Comparison of ENCODE assay signal across 8 cellular contexts in genomic region chr1:36321119-36321951, GRCh38. TPM values are rescaled to one million over a fixed set of nuclear protein-coding genes. Genes with fewer than 3 reads are reported as not detected.
DNase-seq lines count a peak whose midpoint lies in the region; ATAC-seq and TF ChIP-seq lines count a peak whose summit lies in the region.

No MANE protein-coding gene starts in this region.

- H3K36me3 ChIP-seq in CD8-positive, alpha-beta T cell (ENCODE audit: insufficient read depth, low read length) = no peaks in the 10 kb centered on the region
- H3K36me3 ChIP-seq in left lung (peaks cover 0 to 4% of the 10 kb centered on the region in 2 donors), MM.1S (replicated peaks; ENCODE audit: insufficient read depth, low read length) (no peaks in the 10 kb centered on the region)

- H3K9me2 ChIP-seq in MM.1S (replicated peaks; ENCODE audit: insufficient read depth, low read length) = no peaks in the 10 kb centered on the region

- peak in 3 of 7 experiments; percentile 28 to 54 (median 37) for DNase-seq in CD8-positive, alpha-beta T cell
- DNase-seq in NB4 (ENCODE audit: low read depth) (peak; percentile 84), chondrocyte (ENCODE audit: low spot score) (peak; percentile 95), left lung (peak; percentile 78 to 91), stromal cell of bone marrow (ENCODE audit: low read depth) (peak; percentile 76), MM.1S (no peak), NCI-H2227 treated with DMSO at 0.1 percent for 48 hours (lab: John Stamatoyannopoulos, UW) (no peak)

- H3K4me3 Mint-ChIP-seq in CD8-positive, alpha-beta T cell = peak overlapping the region; percentile 81
- peak overlapping the region; percentile 77 for H3K4me3 Mint-ChIP-seq in chondrocyte (ENCODE audit: unreplicated experiment)

- H3K4me1 ChIP-seq in CD8-positive, alpha-beta T cell (ENCODE audit: insufficient read depth, low read length) = peaks cover 25% of the 10 kb centered on the region
- H3K4me1 ChIP-seq in left lung = peaks cover 12 to 47% of the 10 kb centered on the region in 2 donors
- no peaks in the 10 kb centered on the region for H3K4me1 ChIP-seq in MM.1S (ENCODE audit: low read length)

- no peak overlapping the region for H3K9ac ChIP-seq in MM.1S (ENCODE audit: low read length)

- peak; percentile 24 for ATAC-seq in CD8-positive, alpha-beta T cell
- peak; percentile 68 for ATAC-seq in left lung
- no peak for ATAC-seq in GM18520 (IDR thresholded peaks at IDR 0.05; ENCODE audit: unreplicated experiment)

- H2AFZ ChIP-seq in MM.1S (ENCODE audit: low read length) = no peak overlapping the region

- H3K36me3 Mint-ChIP-seq in CD8-positive, alpha-beta T cell = no peaks in the 10 kb centered on the region
- peaks cover 7% of the 10 kb centered on the region for H3K36me3 Mint-ChIP-seq in chondrocyte (ENCODE audit: low read depth)

- peaks cover 22% of the 10 kb centered on the region for H3K4me1 Mint-ChIP-seq in CD8-positive, alpha-beta T cell (ENCODE audit: low read depth)
- H3K4me1 Mint-ChIP-seq in chondrocyte (ENCODE audit: low read depth) = peaks cover 26% of the 10 kb centered on the region

- no peak overlapping the region for H3K27ac Mint-ChIP-seq in CD8-positive, alpha-beta T cell
- H3K27ac Mint-ChIP-seq in chondrocyte (ENCODE audit: unreplicated experiment) = peak overlapping the region; percentile 89

- no peak overlapping the region for H3K4me2 ChIP-seq in MM.1S (ENCODE audit: low read depth, low read length)

- H4K20me1 ChIP-seq in MM.1S (ENCODE audit: insufficient read depth, low read length) = no peaks in the 10 kb centered on the region

- H3K27me3 ChIP-seq in CD8-positive, alpha-beta T cell (ENCODE audit: insufficient read depth, low read length) = no peaks in the 10 kb centered on the region
- peaks cover 0 to 27% of the 10 kb centered on the region in 2 donors for H3K27me3 ChIP-seq in left lung
- no peaks in the 10 kb centered on the region for H3K27me3 ChIP-seq in MM.1S (replicated peaks; ENCODE audit: insufficient read depth, low read length)

- POLR2A ChIA-PET in CD8-positive, alpha-beta T cell (lab: Charles Lee) = no interaction called here

- no peaks in the 10 kb centered on the region for H3K9me3 Mint-ChIP-seq in CD8-positive, alpha-beta T cell
- H3K9me3 Mint-ChIP-seq in chondrocyte (ENCODE audit: low read depth) = no peaks in the 10 kb centered on the region

- TF ChIP-seq POLR2A in NB4 (IDR thresholded peaks at IDR 0.05; ENCODE audit: extremely low read depth, insufficient read length) = no peak

- H3K4me3 ChIP-seq in CD8-positive, alpha-beta T cell (ENCODE audit: low read depth, low read length) = peak overlapping the region; percentile 50
- peak overlapping the region; percentile 53 for H3K4me3 ChIP-seq in NB4 (ENCODE audit: low read depth, low read length)
- H3K4me3 ChIP-seq in left lung = peak overlapping the region; percentile 42 to 89
- no peak overlapping the region for H3K4me3 ChIP-seq in MM.1S (ENCODE audit: low read length)

- intact Hi-C loops in CD8-positive, alpha-beta T cell (cut with DNase I, micrococcal nuclease) = loop anchor here in 1 of 2 experiments (5.0 kb wide), 1 partner anchor 66 kb away; the partner anchor contains the start of gene STK40
- intact Hi-C loops in left lung (cut with DNase I) = no loop called here

- H3K79me2 ChIP-seq in MM.1S (ENCODE audit: low read length) = no peaks in the 10 kb centered on the region

- CTCF ChIA-PET in CD8-positive, alpha-beta T cell (lab: Charles Lee) = interaction anchor here (0.8 kb wide), 1 partner anchor 35 kb away, joined by 4 read pairs; no protein-coding TSS in a partner anchor

- H3K9me3 ChIP-seq in CD8-positive, alpha-beta T cell (ENCODE audit: low read length) = no peaks in the 10 kb centered on the region
- H3K9me3 ChIP-seq in left lung = no peaks in the 10 kb centered on the region
- no peaks in the 10 kb centered on the region for H3K9me3 ChIP-seq in MM.1S (replicated peaks; ENCODE audit: insufficient read depth, low read length)

- peaks cover 4% of the 10 kb centered on the region for H3K27me3 Mint-ChIP-seq in CD8-positive, alpha-beta T cell (ENCODE audit: low read depth)
- no peaks in the 10 kb centered on the region for H3K27me3 Mint-ChIP-seq in chondrocyte (ENCODE audit: low read depth)

- H3K27ac ChIP-seq in CD8-positive, alpha-beta T cell (ENCODE audit: low read depth, low read length) = no peak overlapping the region
- H3K27ac ChIP-seq in left lung = peak overlapping the region; percentile 67 to 82
- no peak overlapping the region for H3K27ac ChIP-seq in MM.1S (ENCODE audit: low read length)

- no peaks in the 10 kb centered on the region for H3F3A ChIP-seq in MM.1S (ENCODE audit: insufficient read depth, low read length)

- no peak for TF ChIP-seq CTCF in CD8-positive, alpha-beta T cell (IDR thresholded peaks at IDR 0.05)
- TF ChIP-seq CTCF in NB4 (IDR thresholded peaks at IDR 0.05; ENCODE audit: low read depth, low read length) (no peak), chondrocyte (IDR thresholded peaks at IDR 0.05) (no peak), left lung (IDR thresholded peaks at IDR 0.05) (no peak), MM.1S (IDR thresholded peaks at IDR 0.05; ENCODE audit: low read length) (no peak)

RNA-seq across cellular contexts. Expression of gene EVA1B, which starts 2.1 kb away (rescaled TPM):
- total RNA-seq in CD8-positive, alpha-beta T cell = 1 to 10 TPM in 1 of 2 experiments, under 1 TPM in 1; 0.97 to 1.2 TPM
- 55.7 to 88.4 TPM (median 85.2 TPM) in 3 replicates for total RNA-seq in chondrocyte
- 10 to 100 TPM; 34.2 to 34.7 TPM for total RNA-seq in left lung

RNA-seq across cellular contexts. Expression of gene SH3D21, which starts 15.2 kb away (rescaled TPM):
- 1 to 10 TPM; 2.1 to 2.2 TPM for total RNA-seq in CD8-positive, alpha-beta T cell
- total RNA-seq in chondrocyte (9.4 to 15.0 TPM (median 10.8 TPM) in 3 replicates), left lung (10 to 100 TPM in 1 of 2 donors, 1 to 10 TPM in 1; 7.1 to 25.9 TPM)

Comparison
In these comparisons a context has a peak if more than half of its experiments do, and no peak if none do; other contexts are left out.
1. DNase-seq: peak in NB4 (single experiment), chondrocyte (single experiment), left lung (2 of 2) and stromal cell of bone marrow (single experiment); none in MM.1S (single experiment) and NCI-H2227 treated with DMSO at 0.1 percent for 48 hours (single experiment).
2. H3K27ac ChIP-seq: peak in left lung (2 of 2); none in CD8-positive, alpha-beta T cell (single experiment) and MM.1S (single experiment).
3. RNA of gene EVA1B, which starts 2.1 kb away (total RNA-seq): 55.7 to 88.4 TPM in chondrocyte and 34.2 to 34.7 TPM in left lung; 0.97 to 1.2 TPM in CD8-positive, alpha-beta T cell; every median in the first group is over 10 times any median in the second.